In the genomic region with DNA sequence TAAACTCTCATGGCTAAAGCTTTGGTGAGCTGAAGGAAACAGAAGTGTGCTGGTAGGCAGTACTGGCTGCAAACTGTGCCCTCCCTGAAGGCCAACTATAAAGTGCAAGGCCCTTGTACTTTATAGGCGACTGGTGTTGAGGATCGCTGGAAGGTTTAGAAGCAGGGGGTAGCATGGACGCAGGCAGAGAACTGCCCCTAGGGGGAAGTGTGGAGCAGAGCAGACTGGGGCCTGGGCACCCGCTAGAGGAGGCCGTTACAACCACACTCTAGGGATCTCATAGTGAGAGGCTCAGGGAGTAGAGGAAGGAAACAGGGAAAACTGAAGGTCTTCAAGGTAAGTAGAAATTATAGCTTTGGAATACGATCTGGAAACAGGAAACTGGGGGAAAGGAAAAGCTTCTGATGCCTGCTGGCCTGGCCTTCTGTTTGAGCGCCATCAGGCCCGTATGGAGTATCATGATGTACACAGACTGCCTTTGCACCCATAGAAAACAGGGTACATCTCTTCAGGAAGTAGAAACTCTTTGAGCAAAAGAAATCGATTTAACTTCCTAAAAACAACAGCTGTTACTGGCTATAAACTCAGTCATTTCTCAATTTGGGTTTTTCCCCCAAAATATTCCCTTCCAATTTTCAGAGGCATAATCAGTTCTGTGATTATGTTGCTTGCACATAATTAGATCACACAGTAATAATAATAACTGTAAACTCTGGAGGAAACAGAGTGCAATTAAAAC, we compare ENCODE assay signal across 8 cellular contexts. TPM values are rescaled to one million over a fixed set of nuclear protein-coding genes. Genes with fewer than 3 reads are reported as not detected.
DNase-seq lines count a peak whose midpoint lies in the region; ATAC-seq, FAIRE-seq and TF ChIP-seq lines count a peak whose summit lies in the region.

No MANE protein-coding gene starts in this region.

- peaks cover 97% of the 10 kb centered on the region for H3K4me1 Mint-ChIP-seq in activated T-cell treated with anti-CD3 and anti-CD28 coated beads, Interleukin-2, amount 50 U/mL, for 72 hours (ENCODE audit: low read depth)

- peaks cover 22% of the 10 kb centered on the region for H3K4me1 ChIP-seq in HEK293 (ENCODE audit: control insufficient read depth, insufficient read depth, low read length)
- peaks cover 0 to 27% (median 0%) of the 10 kb centered on the region in 3 donors for H3K4me1 ChIP-seq in gastroesophageal sphincter
- H3K4me1 ChIP-seq in smooth muscle cell (ENCODE audit: low read depth) = peaks cover 31% of the 10 kb centered on the region

- no peaks in the 10 kb centered on the region for H3K79me2 ChIP-seq in smooth muscle cell (ENCODE audit: low read depth)

- no peaks in the 10 kb centered on the region for H3K36me3 ChIP-seq in HEK293 (ENCODE audit: control insufficient read depth in 2 of 2, insufficient read depth in 1 of 2, low read length in 2 of 2)
- H3K36me3 ChIP-seq in gastroesophageal sphincter = no peaks in the 10 kb centered on the region
- no peaks in the 10 kb centered on the region for H3K36me3 ChIP-seq in smooth muscle cell (ENCODE audit: low read depth)

- TF ChIP-seq CTCF in HEK293 (tag by site-specific recombination; IDR thresholded peaks at IDR 0.05) (no peak), gastroesophageal sphincter (IDR thresholded peaks at IDR 0.05) (peak in 1 of 4 experiments; percentile 30), smooth muscle cell (IDR thresholded peaks at IDR 0.05; ENCODE audit: borderline replicate concordance, insufficient read depth, poor library complexity, severe bottlenecking) (peak; percentile 61)

- POLR2A ChIA-PET in HEK293 (lab: Yijun Ruan, JAX) = interaction anchor here (0.6 kb wide), 1 partner anchor 17 kb away, joined by 3 read pairs; no protein-coding TSS in a partner anchor

- no peaks in the 10 kb centered on the region for H3K9me3 Mint-ChIP-seq in activated T-cell treated with anti-CD3 and anti-CD28 coated beads, Interleukin-2, amount 50 U/mL, for 72 hours

- no peak for TF ChIP-seq POLR2A in gastroesophageal sphincter (IDR thresholded peaks at IDR 0.05)

- H3K36me3 Mint-ChIP-seq in activated T-cell treated with anti-CD3 and anti-CD28 coated beads, Interleukin-2, amount 50 U/mL, for 72 hours (ENCODE audit: insufficient read depth in 2 of 2) = peaks cover 0 to 5% of the 10 kb centered on the region in 2 donors

- H3K4me3 ChIP-seq in HEK293 (ENCODE audit: low read depth, low read length) = no peak overlapping the region
- no peak overlapping the region for H3K4me3 ChIP-seq in gastroesophageal sphincter
- no peak overlapping the region for H3K4me3 ChIP-seq in smooth muscle cell

- 59 to 70% methylated on average over 7 to 8 of the region's 9 CpGs for WGBS in gastroesophageal sphincter (ENCODE audit: low coverage in 1 of 2), 2 donors
- 46% methylated on average over 9 of the region's 9 CpGs for WGBS in smooth muscle cell (ENCODE audit: low lambda C conversion rate)

- H3K27ac ChIP-seq in HEK293 (ENCODE audit: extremely low read depth, low read depth, low read length) (no peak overlapping the region; the same call in 1 of the 2 replicates), gastroesophageal sphincter (peak overlapping the region; percentile 69 to 82 (median 78)), smooth muscle cell (ENCODE audit: low read depth) (peak overlapping the region; percentile 98)

- FAIRE-seq in GM18507 (lab: Jason Lieb, UNC) = peak; percentile 90

- H3K9me3 ChIP-seq in HEK293 (ENCODE audit: control insufficient read depth, insufficient read depth, low read depth, low read length) (no peaks in the 10 kb centered on the region), gastroesophageal sphincter (no peaks in the 10 kb centered on the region), smooth muscle cell (replicated peaks; ENCODE audit: low read depth) (no peaks in the 10 kb centered on the region)

- CTCF ChIA-PET in HEK293 (lab: Yijun Ruan, JAX) = interaction anchor here (0.5 to 2.7 kb wide), 19 partner anchors 10 to 737 kb away, joined by 3 to 14 read pairs (median 3); no protein-coding TSS in a partner anchor

- peak overlapping the region; percentile 97 for H3K27ac Mint-ChIP-seq in activated T-cell treated with anti-CD3 and anti-CD28 coated beads, Interleukin-2, amount 50 U/mL, for 72 hours

- DNase-seq in GM18507 (ENCODE audit: extremely low spot score, insufficient read length, low read depth) (no peak), NCI-H82 (lab: John Stamatoyannopoulos, UW) (peak; percentile 62), smooth muscle cell (lab: John Stamatoyannopoulos, UW; ENCODE audit: unreplicated experiment) (peak; percentile 6), glomerular visceral epithelial cell (ENCODE audit: extremely low spot score) (no peak), NCI-H345 (lab: John Stamatoyannopoulos, UW) (no peak)
- peak; percentile 78 to 84 for DNase-seq in activated T-cell treated with anti-CD3 and anti-CD28 coated beads, Interleukin-2, amount 50 U/mL, for 72 hours

- H3K9ac ChIP-seq in smooth muscle cell (ENCODE audit: low read depth) = peak overlapping the region; percentile 69

- H3F3A ChIP-seq in smooth muscle cell (ENCODE audit: low read depth) = peaks cover 32% of the 10 kb centered on the region

- H3K4me2 ChIP-seq in smooth muscle cell = peak overlapping the region; percentile 65

- peak overlapping the region; percentile 71 for H2AFZ ChIP-seq in smooth muscle cell (ENCODE audit: low read depth)

- no peaks in the 10 kb centered on the region for H3K27me3 Mint-ChIP-seq in activated T-cell treated with anti-CD3 and anti-CD28 coated beads, Interleukin-2, amount 50 U/mL, for 72 hours (ENCODE audit: low read depth)

- peak; percentile 71 to 74 for ATAC-seq in activated T-cell treated with anti-CD3 and anti-CD28 coated beads, Interleukin-2, amount 50 U/mL, for 72 hours (replicated peaks in 1 of 2)
- ATAC-seq in gastroesophageal sphincter = no peak

- peak overlapping the region; percentile 84 to 90 for H3K4me3 Mint-ChIP-seq in activated T-cell treated with anti-CD3 and anti-CD28 coated beads, Interleukin-2, amount 50 U/mL, for 72 hours

- H3K27me3 ChIP-seq in gastroesophageal sphincter (no peaks in the 10 kb centered on the region), smooth muscle cell (ENCODE audit: low read depth) (no peaks in the 10 kb centered on the region)

- TF ChIP-seq EP300 in gastroesophageal sphincter (IDR thresholded peaks at IDR 0.05) = no peak

- no peaks in the 10 kb centered on the region for H4K20me1 ChIP-seq in smooth muscle cell (ENCODE audit: low read depth)

TF ChIP-seq in HEK293, 187 proteins besides CTCF, POLR2A, EP300 and RAD21:
- TF ChIP-seq TRIM28 (IDR thresholded peaks at IDR 0.05; ENCODE audit: borderline replicate concordance, low read length) (peak; percentile 44; the same call in 1 of the 2 replicates), GFI1B (tag by site-specific recombination; IDR thresholded peaks at IDR 0.05) (no peak), SETDB1 (IDR thresholded peaks at IDR 0.05; ENCODE audit: insufficient read length, low read length) (peak; percentile 14)

RNA-seq across cellular contexts. Expression of a gene that starts 23.9 kb away (rescaled TPM):
- total RNA-seq in activated T-cell treated with anti-CD3 and anti-CD28 coated beads, Interleukin-2, amount 50 U/mL, for 72 hours = 1,000 to 10,000 TPM; 4,011 to 4,477 TPM
- total RNA-seq in gastroesophageal sphincter (1,000 to 10,000 TPM; 2,260 to 4,561 (median 3,693) TPM), smooth muscle cell (9,386 and 9,721 TPM in 2 replicates)
- polyA plus RNA-seq in smooth muscle cell = 11,762 and 12,637 TPM in 2 replicates

RNA-seq across cellular contexts. Expression of a gene that starts 44.6 kb away (rescaled TPM):
- total RNA-seq in activated T-cell treated with anti-CD3 and anti-CD28 coated beads, Interleukin-2, amount 50 U/mL, for 72 hours = not detected
- total RNA-seq in gastroesophageal sphincter (1 to 10 TPM in 2 of 4 donors, under 1 TPM in 2; 0.47 to 6.7 (median 1.7) TPM), smooth muscle cell (not detected in 2 replicates)
- not detected in 2 replicates for polyA plus RNA-seq in smooth muscle cell

Comparison
In these comparisons a context has a peak if more than half of its experiments do, and no peak if none do; other contexts are left out.
1. DNase-seq: peak in NCI-H82 (single experiment), activated T-cell treated with anti-CD3 and anti-CD28 coated beads, Interleukin-2, amount 50 U/mL, for 72 hours (2 of 2) and smooth muscle cell (single experiment); none in GM18507 (single experiment), glomerular visceral epithelial cell (single experiment) and NCI-H345 (single experiment).